ENCODE assay signal across 21 cellular contexts in genomic region chr6:52000064-52000463, GRCh38.
"Had no signal": no experiment of that assay in that cellular context is flagged by ENCODE, and none has a peak within 500 bp of the region (broad histone marks: within the 10 kb centered on the region; RNA-seq: fewer than 3 reads in every experiment).

No MANE protein-coding gene starts in this region.

- ATAC-seq: activated CD8-positive, alpha-beta T cell treated with anti-CD3 and anti-CD28 coated beads for 36 hours; activated naive CD8-positive, alpha-beta T cell treated with anti-CD3 and anti-CD28 coated beads, Interleukin-2, amount 50 U/mL, for 24 hours; gastroesophageal sphincter; heart left ventricle; natural killer cell; sciatic nerve; T-cell had no signal

- DNase-seq: activated B cell treated with CpG ODN at 0.5 μM for 24 hours; activated CD4-positive, alpha-beta T cell treated with anti-CD3 and anti-CD28 coated beads for 4 hours; activated CD8-positive, alpha-beta T cell treated with anti-CD3 and anti-CD28 coated beads for 36 hours; activated naive CD4-positive, alpha-beta T cell treated with anti-CD3 and anti-CD28 coated beads, Interleukin-2, amount 10 ng/mL, durations not matched to agents 7 days and 5 days; activated naive CD8-positive, alpha-beta T cell treated with anti-CD3 and anti-CD28 coated beads, Interleukin-2, amount 50 U/mL, for 24 hours; activated T-cell treated with anti-CD3 and anti-CD28 coated beads, Interleukin-2, amount 50 U/mL, for 24 hours; anterior cingulate cortex; central memory CD4-positive, alpha-beta T cell; heart left ventricle; kidney; natural killer cell; ovary; stimulated activated CD4-positive, alpha-beta T cell treated with anti-CD3 and anti-CD28 coated beads, Interleukin-1b, Interleukin-23, amount 100 ng/mL, for 48 hours; stimulated activated naive CD4-positive, alpha-beta T cell treated with Interleukin-2 at 50 U/mL for 16 hours; T-cell; thyroid gland had no signal

- H3K9me3 Mint-ChIP-seq: activated CD8-positive, alpha-beta T cell treated with anti-CD3 and anti-CD28 coated beads for 36 hours; activated naive CD4-positive, alpha-beta T cell treated with anti-CD3 and anti-CD28 coated beads, Interleukin-2, amount 10 ng/mL, durations not matched to agents 7 days and 5 days; activated naive CD8-positive, alpha-beta T cell treated with anti-CD3 and anti-CD28 coated beads, Interleukin-2, amount 50 U/mL, for 24 hours; activated T-cell treated with anti-CD3 and anti-CD28 coated beads, Interleukin-2, amount 50 U/mL, for 24 hours; activated T-helper 2 cell treated with anti-CD3 and anti-CD28 coated beads, Interferon-gamma antibody, Interleukin-2, Interleukin-4, amounts not matched to agents 10 μg/mL and 5 μg/mL and 100 μg/mL, durations not matched to agents 14 hours and 24 hours and 36 hours; brain; natural killer cell; T-cell had no signal

- H3K4me1 Mint-ChIP-seq: activated naive CD4-positive, alpha-beta T cell treated with anti-CD3 and anti-CD28 coated beads, Interleukin-2, amount 10 ng/mL, durations not matched to agents 7 days and 5 days; activated naive CD8-positive, alpha-beta T cell treated with anti-CD3 and anti-CD28 coated beads, Interleukin-2, amount 50 U/mL, for 24 hours; brain; natural killer cell; T-cell had no signal

- H3K36me3 Mint-ChIP-seq: activated naive CD4-positive, alpha-beta T cell treated with anti-CD3 and anti-CD28 coated beads, Interleukin-2, amount 10 ng/mL, durations not matched to agents 7 days and 5 days; brain; natural killer cell; T-cell had no signal

- H3K27me3 Mint-ChIP-seq: activated B cell treated with CpG ODN at 0.5 μM for 24 hours had no signal

- H3K36me3 ChIP-seq: gastroesophageal sphincter, heart left ventricle, ovary, thyroid gland had no signal

- FAIRE-seq: colon, kidney had no signal

- H3K4me3 Mint-ChIP-seq: activated B cell treated with CpG ODN at 0.5 μM for 24 hours; activated CD8-positive, alpha-beta T cell treated with anti-CD3 and anti-CD28 coated beads for 36 hours; activated naive CD4-positive, alpha-beta T cell treated with anti-CD3 and anti-CD28 coated beads, Interleukin-2, amount 10 ng/mL, durations not matched to agents 7 days and 5 days; activated naive CD8-positive, alpha-beta T cell treated with anti-CD3 and anti-CD28 coated beads, Interleukin-2, amount 50 U/mL, for 24 hours; activated T-cell treated with anti-CD3 and anti-CD28 coated beads, Interleukin-2, amount 50 U/mL, for 24 hours; brain; natural killer cell; T-cell had no signal

- H3K4me3 ChIP-seq: gastroesophageal sphincter, heart left ventricle, ovary, thyroid gland had no signal

- H3K9me3 ChIP-seq: gastroesophageal sphincter, heart left ventricle, ovary, thyroid gland had no signal

- H3K27me3 ChIP-seq: gastroesophageal sphincter, ovary, thyroid gland had no signal

- H3K27ac Mint-ChIP-seq: activated B cell treated with CpG ODN at 0.5 μM for 24 hours; activated CD8-positive, alpha-beta T cell treated with anti-CD3 and anti-CD28 coated beads for 36 hours; activated naive CD4-positive, alpha-beta T cell treated with anti-CD3 and anti-CD28 coated beads, Interleukin-2, amount 10 ng/mL, durations not matched to agents 7 days and 5 days; activated naive CD8-positive, alpha-beta T cell treated with anti-CD3 and anti-CD28 coated beads, Interleukin-2, amount 50 U/mL, for 24 hours; activated T-cell treated with anti-CD3 and anti-CD28 coated beads, Interleukin-2, amount 50 U/mL, for 24 hours; activated T-helper 2 cell treated with anti-CD3 and anti-CD28 coated beads, Interferon-gamma antibody, Interleukin-2, Interleukin-4, amounts not matched to agents 10 μg/mL and 5 μg/mL and 100 μg/mL, durations not matched to agents 14 hours and 24 hours and 36 hours; brain; natural killer cell; T-cell had no signal

- H3K27ac ChIP-seq: gastroesophageal sphincter, heart left ventricle, ovary, thyroid gland had no signal

- H3K4me1 ChIP-seq: heart left ventricle, thyroid gland had no signal
